27 cellular contexts compared by ENCODE assay signal in the genomic region with DNA sequence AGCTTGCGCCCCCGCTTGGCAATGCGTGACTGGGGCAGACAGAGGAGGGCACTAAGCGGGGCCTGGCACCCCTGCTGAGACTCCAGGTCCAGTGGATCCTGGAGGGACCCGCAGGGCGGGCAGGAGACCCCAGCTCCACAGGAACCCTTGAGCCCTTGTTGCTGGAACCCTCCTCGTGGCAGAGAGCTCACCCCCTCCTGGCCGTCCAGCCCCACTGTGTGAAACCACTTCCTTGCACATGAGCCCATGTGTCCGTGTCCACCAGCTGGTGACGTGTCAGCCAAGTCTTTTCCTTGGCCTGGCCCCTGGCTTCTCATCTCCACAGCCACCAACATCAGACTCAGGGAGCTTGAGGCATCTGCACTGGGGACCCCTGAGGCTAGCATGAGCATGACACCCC. TPM values are rescaled to one million over a fixed set of nuclear protein-coding genes. Genes with fewer than 3 reads are reported as not detected.
A peak's percentile ranks its signal among the peaks of the same experiment; 100 is the strongest.
DNase-seq lines count a peak whose midpoint lies in the region; ATAC-seq and TF ChIP-seq lines count a peak whose summit lies in the region.
"Had no signal": no experiment of that assay in that cellular context is flagged by ENCODE, and none has a peak within 500 bp of the region (broad histone marks: within the 10 kb centered on the region; RNA-seq: fewer than 3 reads in every experiment).

No MANE protein-coding gene starts in this region.

- DNase-seq in CD8-positive, alpha-beta T cell: no peak
- DNase-seq in activated CD8-positive, alpha-beta T cell treated with anti-CD3 and anti-CD28 coated beads, Interleukin-2, amount 10 ng/mL, durations not matched to agents 7 days and 5 days: no peak
- DNase-seq in effector memory CD8-positive, alpha-beta T cell: no peak
- no peak for DNase-seq in stimulated activated effector memory CD8-positive, alpha-beta T cell treated with anti-CD3 and anti-CD28 coated beads, Interleukin-12 subunit alpha, Interleukin-12 subunit beta, amount 100 ng/mL, for 72 hours (ENCODE audit: low spot score in 2 of 2)
- DNase-seq in aorta (no peak), NCI-H524 treated with DMSO at 0.1 percent for 48 hours (lab: John Stamatoyannopoulos, UW) (no peak), medulla oblongata (ENCODE audit: extremely low spot score) (no peak)
- no peak for DNase-seq in activated naive CD4-positive, alpha-beta T cell treated with Interleukin-2 at 50 U/mL for 16 hours
- DNase-seq: activated naive CD4-positive, alpha-beta T cell treated with anti-CD3 and anti-CD28 coated beads for 36 hours; activated T-cell treated with anti-CD3 and anti-CD28 coated beads, Interleukin-2, amount 50 U/mL, for 72 hours; C1 segment of cervical spinal cord; dermis blood vessel endothelial cell; GOT3; HFFc6; left ventricle myocardium inferior; NCI-H1417 treated with DMSO at 0.1 percent for 48 hours; NCI-H2081 treated with DMSO at 0.1 percent for 48 hours; NCI-H82; pancreas; RPMI8226; stimulated activated CD4-positive, alpha-beta T cell treated with anti-CD3 and anti-CD28 coated beads, Interleukin-2, amount 100 ng/mL, for 24 hours; upper lobe of right lung had no signal

- H3K36me3 Mint-ChIP-seq in CD8-positive, alpha-beta T cell: peaks cover 72% of the 10 kb centered on the region
- peaks cover 38% of the 10 kb centered on the region for H3K36me3 Mint-ChIP-seq in activated CD8-positive, alpha-beta T cell treated with anti-CD3 and anti-CD28 coated beads, Interleukin-2, amount 10 ng/mL, durations not matched to agents 7 days and 5 days (ENCODE audit: low read depth)
- H3K36me3 Mint-ChIP-seq in effector memory CD8-positive, alpha-beta T cell (ENCODE audit: insufficient read depth): peaks cover 46% of the 10 kb centered on the region
- peaks cover 54% of the 10 kb centered on the region for H3K36me3 Mint-ChIP-seq in stimulated activated effector memory CD8-positive, alpha-beta T cell treated with anti-CD3 and anti-CD28 coated beads, Interleukin-12 subunit alpha, Interleukin-12 subunit beta, amount 100 ng/mL, for 72 hours

- H3K4me3 ChIP-seq in CD8-positive, alpha-beta T cell (ENCODE audit: low read depth, low read length): no peak overlapping the region
- H3K4me3 ChIP-seq in aorta (ENCODE audit: low read length in 2 of 2): no peak overlapping the region
- H3K4me3 ChIP-seq: ascending aorta, cardiac muscle cell, left ventricle myocardium inferior, pancreas, right atrium auricular region, upper lobe of right lung had no signal

- no peaks in the 10 kb centered on the region for H3K9me3 Mint-ChIP-seq in CD8-positive, alpha-beta T cell
- no peaks in the 10 kb centered on the region for H3K9me3 Mint-ChIP-seq in activated CD8-positive, alpha-beta T cell treated with anti-CD3 and anti-CD28 coated beads, Interleukin-2, amount 10 ng/mL, durations not matched to agents 7 days and 5 days (ENCODE audit: insufficient read depth)
- H3K9me3 Mint-ChIP-seq in effector memory CD8-positive, alpha-beta T cell: no peaks in the 10 kb centered on the region
- no peaks in the 10 kb centered on the region for H3K9me3 Mint-ChIP-seq in stimulated activated effector memory CD8-positive, alpha-beta T cell treated with anti-CD3 and anti-CD28 coated beads, Interleukin-12 subunit alpha, Interleukin-12 subunit beta, amount 100 ng/mL, for 72 hours
- H3K9me3 Mint-ChIP-seq: activated naive CD4-positive, alpha-beta T cell treated with anti-CD3 and anti-CD28 coated beads for 36 hours; activated T-cell treated with anti-CD3 and anti-CD28 coated beads, Interleukin-2, amount 50 U/mL, for 72 hours; HFFc6; mesothelial cell of epicardium had no signal

- intact Hi-C loops in CD8-positive, alpha-beta T cell (cut with DNase I, micrococcal nuclease): loop anchor here (5.0 to 10.0 kb wide), 5 partner anchors 73 to 413 kb away; partner anchors contain the start of gene ERCC3 (in 1 of the 2)
- intact Hi-C loops in aorta (cut with DNase I): loop anchor here in 1 of 2 donors (5.0 kb wide), 1 partner anchor 33 kb away; no protein-coding TSS in a partner anchor

- peak overlapping the region; percentile 49 for H3K27ac Mint-ChIP-seq in CD8-positive, alpha-beta T cell
- peak overlapping the region; percentile 64 for H3K27ac Mint-ChIP-seq in activated CD8-positive, alpha-beta T cell treated with anti-CD3 and anti-CD28 coated beads, Interleukin-2, amount 10 ng/mL, durations not matched to agents 7 days and 5 days
- peak overlapping the region; percentile 66 to 77 for H3K27ac Mint-ChIP-seq in effector memory CD8-positive, alpha-beta T cell
- peak overlapping the region; percentile 56 for H3K27ac Mint-ChIP-seq in stimulated activated effector memory CD8-positive, alpha-beta T cell treated with anti-CD3 and anti-CD28 coated beads, Interleukin-12 subunit alpha, Interleukin-12 subunit beta, amount 100 ng/mL, for 72 hours
- H3K27ac Mint-ChIP-seq: activated naive CD4-positive, alpha-beta T cell treated with anti-CD3 and anti-CD28 coated beads for 36 hours; activated T-cell treated with anti-CD3 and anti-CD28 coated beads, Interleukin-2, amount 50 U/mL, for 72 hours; HFFc6; mesothelial cell of epicardium had no signal

- no peak overlapping the region for H3K27ac ChIP-seq in CD8-positive, alpha-beta T cell (ENCODE audit: low read depth, low read length)
- no peak overlapping the region for H3K27ac ChIP-seq in aorta (ENCODE audit: low read depth in 1 of 2, low read length in 2 of 2)
- H3K27ac ChIP-seq: ascending aorta, cardiac muscle cell, HL-60, left ventricle myocardium inferior, pancreas, right atrium auricular region, upper lobe of right lung had no signal

- H3K27me3 ChIP-seq in CD8-positive, alpha-beta T cell (ENCODE audit: insufficient read depth, low read length): no peaks in the 10 kb centered on the region
- H3K27me3 ChIP-seq in aorta (ENCODE audit: control insufficient read depth in 1 of 2, insufficient read depth in 2 of 2, low read length in 1 of 2): no peaks in the 10 kb centered on the region
- H3K27me3 ChIP-seq: ascending aorta, pancreas, right atrium auricular region, upper lobe of right lung had no signal

- H3K9me3 ChIP-seq in CD8-positive, alpha-beta T cell (ENCODE audit: low read length): no peaks in the 10 kb centered on the region
- no peaks in the 10 kb centered on the region for H3K9me3 ChIP-seq in aorta (ENCODE audit: control insufficient read depth, low read length)
- H3K9me3 ChIP-seq: ascending aorta, left ventricle myocardium inferior, pancreas, right atrium auricular region, upper lobe of right lung had no signal

- POLR2A ChIA-PET in CD8-positive, alpha-beta T cell (lab: Charles Lee): interaction anchor here (1.1 kb wide), 1 partner anchor 13 kb away, joined by 6 read pairs; no protein-coding TSS in a partner anchor
- POLR2A ChIA-PET in activated CD8-positive, alpha-beta T cell treated with anti-CD3 and anti-CD28 coated beads, Interleukin-2, amount 10 ng/mL, durations not matched to agents 7 days and 5 days (lab: Charles Lee): interaction anchor here (1.2 to 1.3 kb wide), 2 partner anchors 13 to 16 kb away, joined by 3 to 7 read pairs; no protein-coding TSS in a partner anchor

- CTCF ChIA-PET in CD8-positive, alpha-beta T cell (lab: Charles Lee): interaction anchor here (1.0 to 4.2 kb wide), 11 partner anchors 10 to 399 kb away, joined by 3 to 61 read pairs (median 4); partner anchors contain the start of gene BIN1
- CTCF ChIA-PET in activated CD8-positive, alpha-beta T cell treated with anti-CD3 and anti-CD28 coated beads, Interleukin-2, amount 10 ng/mL, durations not matched to agents 7 days and 5 days (lab: Charles Lee): interaction anchor here (0.9 to 3.0 kb wide), 9 partner anchors 8 to 410 kb away, joined by 3 to 28 read pairs (median 7); partner anchors contain the start of gene BIN1

- TF ChIP-seq CTCF in CD8-positive, alpha-beta T cell (IDR thresholded peaks at IDR 0.05): no peak

- peaks cover 46% of the 10 kb centered on the region for H3K36me3 ChIP-seq in CD8-positive, alpha-beta T cell (ENCODE audit: insufficient read depth, low read length)
- no peaks in the 10 kb centered on the region for H3K36me3 ChIP-seq in aorta (ENCODE audit: control insufficient read depth in 1 of 2, insufficient read depth in 2 of 2, low read length in 1 of 2)
- H3K36me3 ChIP-seq: cardiac muscle cell, left ventricle myocardium inferior, pancreas, right atrium auricular region had no signal

- 87 to 90% methylated on average over 10 of the region's 10 CpGs for WGBS in aorta, 2 donors

- H3K4me1 Mint-ChIP-seq in CD8-positive, alpha-beta T cell (ENCODE audit: low read depth): peaks cover 41% of the 10 kb centered on the region
- H3K4me1 Mint-ChIP-seq in activated CD8-positive, alpha-beta T cell treated with anti-CD3 and anti-CD28 coated beads, Interleukin-2, amount 10 ng/mL, durations not matched to agents 7 days and 5 days (ENCODE audit: low read depth): peaks cover 31% of the 10 kb centered on the region
- peaks cover 47 to 48% of the 10 kb centered on the region in 2 donors for H3K4me1 Mint-ChIP-seq in effector memory CD8-positive, alpha-beta T cell (ENCODE audit: low read depth in 2 of 2)
- peaks cover 74% of the 10 kb centered on the region for H3K4me1 Mint-ChIP-seq in stimulated activated effector memory CD8-positive, alpha-beta T cell treated with anti-CD3 and anti-CD28 coated beads, Interleukin-12 subunit alpha, Interleukin-12 subunit beta, amount 100 ng/mL, for 72 hours

- H3K4me1 ChIP-seq in CD8-positive, alpha-beta T cell (ENCODE audit: insufficient read depth, low read length): peaks cover 12% of the 10 kb centered on the region
- H3K4me1 ChIP-seq in aorta (ENCODE audit: control insufficient read depth in 1 of 2, insufficient read depth in 2 of 2, low read length in 2 of 2): no peaks in the 10 kb centered on the region
- H3K4me1 ChIP-seq: pancreas had no signal

- no peak overlapping the region for H3K4me3 Mint-ChIP-seq in CD8-positive, alpha-beta T cell
- no peak overlapping the region for H3K4me3 Mint-ChIP-seq in activated CD8-positive, alpha-beta T cell treated with anti-CD3 and anti-CD28 coated beads, Interleukin-2, amount 10 ng/mL, durations not matched to agents 7 days and 5 days
- H3K4me3 Mint-ChIP-seq in effector memory CD8-positive, alpha-beta T cell: no peak overlapping the region
- H3K4me3 Mint-ChIP-seq in stimulated activated effector memory CD8-positive, alpha-beta T cell treated with anti-CD3 and anti-CD28 coated beads, Interleukin-12 subunit alpha, Interleukin-12 subunit beta, amount 100 ng/mL, for 72 hours: no peak overlapping the region
- H3K4me3 Mint-ChIP-seq: activated naive CD4-positive, alpha-beta T cell treated with anti-CD3 and anti-CD28 coated beads for 36 hours; activated T-cell treated with anti-CD3 and anti-CD28 coated beads, Interleukin-2, amount 50 U/mL, for 72 hours; HFFc6; mesothelial cell of epicardium had no signal

- no peaks in the 10 kb centered on the region for H3K27me3 Mint-ChIP-seq in CD8-positive, alpha-beta T cell (ENCODE audit: low read depth)
- no peaks in the 10 kb centered on the region for H3K27me3 Mint-ChIP-seq in activated CD8-positive, alpha-beta T cell treated with anti-CD3 and anti-CD28 coated beads, Interleukin-2, amount 10 ng/mL, durations not matched to agents 7 days and 5 days (ENCODE audit: low read depth)
- no peaks in the 10 kb centered on the region for H3K27me3 Mint-ChIP-seq in effector memory CD8-positive, alpha-beta T cell

- no peak for ATAC-seq in CD8-positive, alpha-beta T cell
- ATAC-seq in activated CD8-positive, alpha-beta T cell treated with anti-CD3 and anti-CD28 coated beads, Interleukin-2, amount 10 ng/mL, durations not matched to agents 7 days and 5 days: no peak
- ATAC-seq in effector memory CD8-positive, alpha-beta T cell (replicated peaks): no peak
- ATAC-seq in stimulated activated effector memory CD8-positive, alpha-beta T cell treated with anti-CD3 and anti-CD28 coated beads, Interleukin-12 subunit alpha, Interleukin-12 subunit beta, amount 100 ng/mL, for 72 hours: no peak
- no peak for ATAC-seq in aorta (ENCODE audit: low FRiP score)
- ATAC-seq: activated T-cell treated with anti-CD3 and anti-CD28 coated beads, Interleukin-2, amount 50 U/mL, for 72 hours; pancreas; upper lobe of right lung had no signal

RNA-seq across cellular contexts. Expression of gene BIN1, which starts 38.0 kb away (rescaled TPM):
- 10 to 100 TPM; 92.1 to 92.4 TPM for total RNA-seq in CD8-positive, alpha-beta T cell
- total RNA-seq in activated CD8-positive, alpha-beta T cell treated with anti-CD3 and anti-CD28 coated beads, Interleukin-2, amount 10 ng/mL, durations not matched to agents 7 days and 5 days: 100 to 1,000 TPM; 125 to 127 TPM
- 10 to 100 TPM; 22.9 to 37.9 TPM for total RNA-seq in aorta
- polyA plus RNA-seq in aorta: 10 to 100 TPM; 15.4 to 20.3 TPM
